1 cellular context compared by ENCODE assay signal in genomic region chr7:12638851-12639467, GRCh38.
TF ChIP-seq lines count a peak whose summit lies in the region.

No MANE protein-coding gene starts in this region.

TF ChIP-seq in K562, 482 proteins besides CTCF, POLR2A, EP300 and RAD21 (continued from another document):
- TF ChIP-seq DEAF1 (CRISPR knock-in tag; IDR thresholded peaks at IDR 0.05) (peak; percentile 59; the same call in 1 of the 2 replicates), ESRRA (IDR thresholded peaks at IDR 0.05; ENCODE audit: borderline replicate concordance, low read depth) (peak; percentile 68; the same call in 1 of the 2 replicates), MLLT1 (IDR thresholded peaks at IDR 0.05) (peak in 1 of 2 experiments; percentile 38; a peak in 1 of 4 replicates)
